31 cellular contexts compared by ENCODE assay signal in the genomic region with DNA sequence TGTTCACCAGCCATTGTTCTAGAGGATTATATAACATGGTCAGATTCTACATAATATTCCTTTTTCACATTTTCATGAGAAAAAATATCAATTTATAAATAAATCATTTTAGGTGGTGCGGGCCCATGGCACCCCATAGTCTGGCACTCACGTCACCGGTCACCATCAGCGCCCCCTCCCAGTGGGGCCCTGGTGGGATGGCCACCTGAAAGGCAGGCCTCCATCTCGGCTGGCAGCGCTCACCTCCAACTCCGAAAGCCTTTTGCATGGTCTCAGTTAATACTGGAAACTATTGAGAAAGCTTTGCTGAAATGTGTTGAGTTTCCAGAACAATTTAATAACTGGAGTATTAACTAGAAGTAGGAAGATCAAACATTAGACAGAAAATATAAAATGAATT.
DNase-seq lines count a peak whose midpoint lies in the region; ATAC-seq and TF ChIP-seq lines count a peak whose summit lies in the region.
"Had no signal": no experiment of that assay in that cellular context is flagged by ENCODE, and none has a peak within 500 bp of the region (broad histone marks: within the 10 kb centered on the region; RNA-seq: fewer than 3 reads in every experiment).

No MANE protein-coding gene starts in this region.

- DNase-seq in cardiac septum (ENCODE audit: low spot score) (peak; percentile 57), left cardiac atrium (no peak), H7 (peak; percentile 15), osteocyte (ENCODE audit: extremely low spot score, unreplicated experiment) (peak; percentile 64), NCI-H187 treated with DMSO at 0.1 percent for 48 hours (lab: John Stamatoyannopoulos, UW) (no peak), WTC11 (ENCODE audit: low spot score) (no peak)
- DNase-seq: 8988T; ACHN; AML-193; BE2C; C1 segment of cervical spinal cord; Caco-2; Calu3; CD4-positive, alpha-beta memory T cell; CD4-positive, alpha-beta T cell; CD4-positive, CD25-positive, alpha-beta regulatory T cell; CD8-positive, alpha-beta memory T cell; CD8-positive, alpha-beta T cell; COR-L47; DMS 273 treated with DMSO at 0.1 percent for 48 hours; DMS153; DMS53; DMS79; DMS79 treated with DMSO at 0.1 percent for 48 hours; DND-41; EL had no signal

- POLR2A ChIA-PET in WTC11 (lab: Charles Lee): no interaction called here

- no peak overlapping the region for H3K4me3 ChIP-seq in H7 (ENCODE audit: insufficient read depth, low read depth, low read length)
- H3K4me3 ChIP-seq: A549; BLaER1; BLaER1 treated with 17β-estradiol and CSF1 and Interleukin-3, amounts not matched to agents 10 nM and 100 nM had no signal

- no peak overlapping the region for H3K4me3 Mint-ChIP-seq in osteocyte (ENCODE audit: unreplicated experiment)
- no peak overlapping the region for H3K4me3 Mint-ChIP-seq in WTC11
- H3K4me3 Mint-ChIP-seq: B cell; CD14-positive monocyte; CD4-positive, alpha-beta memory T cell; CD4-positive, alpha-beta T cell; CD4-positive, CD25-positive, alpha-beta regulatory T cell; CD8-positive, alpha-beta memory T cell; CD8-positive, alpha-beta T cell had no signal

- TF ChIP-seq CTCF in osteocyte (IDR thresholded peaks at IDR 0.05): no peak
- TF ChIP-seq CTCF in WTC11 (IDR thresholded peaks at IDR 0.05): no peak

- CTCF ChIA-PET in WTC11 (lab: Charles Lee): no interaction called here

- H3K36me3 Mint-ChIP-seq in osteocyte (ENCODE audit: unreplicated experiment): no peaks in the 10 kb centered on the region
- H3K36me3 Mint-ChIP-seq in WTC11: peaks cover 50% of the 10 kb centered on the region
- H3K36me3 Mint-ChIP-seq: CD14-positive monocyte; CD4-positive, alpha-beta memory T cell; CD4-positive, CD25-positive, alpha-beta regulatory T cell; CD8-positive, alpha-beta T cell had no signal

- H3K4me1 Mint-ChIP-seq in osteocyte (ENCODE audit: unreplicated experiment): no peaks in the 10 kb centered on the region
- no peaks in the 10 kb centered on the region for H3K4me1 Mint-ChIP-seq in WTC11
- H3K4me1 Mint-ChIP-seq: B cell; CD14-positive monocyte; CD4-positive, alpha-beta memory T cell; CD4-positive, CD25-positive, alpha-beta regulatory T cell; CD8-positive, alpha-beta memory T cell had no signal

- H3K9me3 Mint-ChIP-seq in osteocyte (ENCODE audit: unreplicated experiment): peaks cover 17% of the 10 kb centered on the region
- peaks cover 56% of the 10 kb centered on the region for H3K9me3 Mint-ChIP-seq in WTC11

- H3K27me3 Mint-ChIP-seq in osteocyte (ENCODE audit: unreplicated experiment) (no peaks in the 10 kb centered on the region), WTC11 (ENCODE audit: low read depth) (peaks cover 6% of the 10 kb centered on the region)
- H3K27me3 Mint-ChIP-seq: B cell had no signal

- H3K36me3 ChIP-seq in H7 (replicated peaks; ENCODE audit: control insufficient read depth, insufficient read depth, low read length): no peaks in the 10 kb centered on the region
- H3K36me3 ChIP-seq: BE2C; BLaER1; BLaER1 treated with 17β-estradiol and CSF1 and Interleukin-3, amounts not matched to agents 10 nM and 100 nM had no signal

- no peaks in the 10 kb centered on the region for H3K27me3 ChIP-seq in H7 (ENCODE audit: control insufficient read depth, insufficient read depth, low read length)
- H3K27me3 ChIP-seq: BE2C; BLaER1; BLaER1 treated with 17β-estradiol and CSF1 and Interleukin-3, amounts not matched to agents 10 nM and 100 nM had no signal

- no peak for ATAC-seq in left cardiac atrium
- no peak for ATAC-seq in WTC11
- ATAC-seq: A549; CD8-positive, alpha-beta T cell had no signal

- H3K27ac Mint-ChIP-seq in osteocyte (ENCODE audit: unreplicated experiment) (no peak overlapping the region), WTC11 (no peak overlapping the region)
- H3K27ac Mint-ChIP-seq: B cell; CD14-positive monocyte; CD4-positive, alpha-beta memory T cell; CD4-positive, alpha-beta T cell; CD4-positive, CD25-positive, alpha-beta regulatory T cell; CD8-positive, alpha-beta memory T cell; CD8-positive, alpha-beta T cell had no signal

- intact Hi-C loops in cardiac septum (cut with DNase I): no loop called here
- intact Hi-C loops in left cardiac atrium (cut with DNase I): no loop called here

TF ChIP-seq in WTC11, 78 proteins besides CTCF, POLR2A, EP300 and RAD21 (continues in another document):
- TF ChIP-seq, protein P1, sequence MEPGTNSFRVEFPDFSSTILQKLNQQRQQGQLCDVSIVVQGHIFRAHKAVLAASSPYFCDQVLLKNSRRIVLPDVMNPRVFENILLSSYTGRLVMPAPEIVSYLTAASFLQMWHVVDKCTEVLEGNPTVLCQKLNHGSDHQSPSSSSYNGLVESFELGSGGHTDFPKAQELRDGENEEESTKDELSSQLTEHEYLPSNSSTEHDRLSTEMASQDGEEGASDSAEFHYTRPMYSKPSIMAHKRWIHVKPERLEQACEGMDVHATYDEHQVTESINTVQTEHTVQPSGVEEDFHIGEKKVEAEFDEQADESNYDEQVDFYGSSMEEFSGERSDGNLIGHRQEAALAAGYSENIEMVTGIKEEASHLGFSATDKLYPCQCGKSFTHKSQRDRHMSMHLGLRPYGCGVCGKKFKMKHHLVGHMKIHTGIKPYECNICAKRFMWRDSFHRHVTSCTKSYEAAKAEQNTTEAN (CRISPR knock-in tag; IDR thresholded peaks at IDR 0.05): no peak
- TF ChIP-seq, protein P2, sequence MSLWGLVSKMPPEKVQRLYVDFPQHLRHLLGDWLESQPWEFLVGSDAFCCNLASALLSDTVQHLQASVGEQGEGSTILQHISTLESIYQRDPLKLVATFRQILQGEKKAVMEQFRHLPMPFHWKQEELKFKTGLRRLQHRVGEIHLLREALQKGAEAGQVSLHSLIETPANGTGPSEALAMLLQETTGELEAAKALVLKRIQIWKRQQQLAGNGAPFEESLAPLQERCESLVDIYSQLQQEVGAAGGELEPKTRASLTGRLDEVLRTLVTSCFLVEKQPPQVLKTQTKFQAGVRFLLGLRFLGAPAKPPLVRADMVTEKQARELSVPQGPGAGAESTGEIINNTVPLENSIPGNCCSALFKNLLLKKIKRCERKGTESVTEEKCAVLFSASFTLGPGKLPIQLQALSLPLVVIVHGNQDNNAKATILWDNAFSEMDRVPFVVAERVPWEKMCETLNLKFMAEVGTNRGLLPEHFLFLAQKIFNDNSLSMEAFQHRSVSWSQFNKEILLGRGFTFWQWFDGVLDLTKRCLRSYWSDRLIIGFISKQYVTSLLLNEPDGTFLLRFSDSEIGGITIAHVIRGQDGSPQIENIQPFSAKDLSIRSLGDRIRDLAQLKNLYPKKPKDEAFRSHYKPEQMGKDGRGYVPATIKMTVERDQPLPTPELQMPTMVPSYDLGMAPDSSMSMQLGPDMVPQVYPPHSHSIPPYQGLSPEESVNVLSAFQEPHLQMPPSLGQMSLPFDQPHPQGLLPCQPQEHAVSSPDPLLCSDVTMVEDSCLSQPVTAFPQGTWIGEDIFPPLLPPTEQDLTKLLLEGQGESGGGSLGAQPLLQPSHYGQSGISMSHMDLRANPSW (CRISPR knock-in tag; conservative IDR thresholded peaks at IDR 0.05; ENCODE audit: low read depth): no peak
- no peak for TF ChIP-seq NR3C1 (CRISPR knock-in tag; conservative IDR thresholded peaks at IDR 0.05; ENCODE audit: low read depth)
- TF ChIP-seq JAZF1 (CRISPR knock-in tag; IDR thresholded peaks at IDR 0.05): no peak
- no peak for TF ChIP-seq SOX15 (CRISPR knock-in tag; IDR thresholded peaks at IDR 0.05)
- TF ChIP-seq CBFB (CRISPR knock-in tag; IDR thresholded peaks at IDR 0.05; ENCODE audit: low read depth): no peak
- TF ChIP-seq ATF6 (CRISPR knock-in tag; IDR thresholded peaks at IDR 0.05): no peak
- TF ChIP-seq HMGA2 (CRISPR knock-in tag; IDR thresholded peaks at IDR 0.05): no peak
- no peak for TF ChIP-seq RELA (CRISPR knock-in tag; IDR thresholded peaks at IDR 0.05; ENCODE audit: borderline replicate concordance)

Comparison
In these comparisons a context has a peak if more than half of its experiments do, and no peak if none do; other contexts are left out.
1. DNase-seq: peak in cardiac septum (single experiment), H7 (single experiment) and osteocyte (single experiment); none in left cardiac atrium (single experiment), NCI-H187 treated with DMSO at 0.1 percent for 48 hours (single experiment) and WTC11 (single experiment).